In the genomic region with DNA sequence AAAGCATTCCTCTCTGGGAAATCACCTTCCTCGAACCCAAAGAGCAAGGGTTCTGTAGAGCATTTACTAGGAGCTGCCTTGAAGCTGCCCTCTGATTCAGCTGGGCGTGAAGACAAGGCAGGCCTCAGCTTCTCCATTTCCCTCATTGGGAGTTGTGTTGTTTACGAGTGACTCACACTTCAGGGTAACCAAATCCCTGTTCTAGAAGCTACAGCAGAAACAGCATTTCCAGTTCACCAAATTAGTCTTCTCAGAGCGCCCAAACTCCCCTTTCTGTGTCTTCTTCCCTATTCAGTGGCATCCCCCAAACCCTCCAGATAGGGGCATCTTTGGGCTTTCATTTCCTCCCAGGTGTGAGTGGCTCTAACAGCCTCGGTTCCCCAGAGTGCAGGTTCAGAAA, we compare ENCODE assay signal across 13 cellular contexts. TPM values are rescaled to one million over a fixed set of nuclear protein-coding genes. Genes with fewer than 3 reads are reported as not detected.
DNase-seq lines count a peak whose midpoint lies in the region; ATAC-seq lines count a peak whose summit lies in the region.
"Had no signal": no experiment of that assay in that cellular context is flagged by ENCODE, and none has a peak within 500 bp of the region (broad histone marks: within the 10 kb centered on the region; RNA-seq: fewer than 3 reads in every experiment).

No MANE protein-coding gene starts in this region.

- DNase-seq in NOMO-1 treated with DMSO at 0.1 percent for 48 hours (lab: John Stamatoyannopoulos, UW; ENCODE audit: unreplicated experiment): peak; percentile 7
- no peak for DNase-seq in NOMO-1 treated with dmso at 0.1 percent for 144 hours (lab: John Stamatoyannopoulos, UW; ENCODE audit: unreplicated experiment)
- peak; percentile 44 for DNase-seq in SIG-M5 treated with dmso at 0.1 percent for 504 hours (lab: John Stamatoyannopoulos, UW; ENCODE audit: unreplicated experiment)
- peak; percentile 26 for DNase-seq in cardiac septum (ENCODE audit: low spot score)
- DNase-seq in stimulated activated naive CD8-positive, alpha-beta T cell treated with anti-CD3 and anti-CD28 coated beads, Interleukin-15, Interleukin-2, amounts not matched to agents 100 U/mL and 50 U/mL, for 24 hours: no peak
- DNase-seq in D341Med (ENCODE audit: low spot score): no peak
- no peak for DNase-seq in ecto neural progenitor cell (ENCODE audit: low spot score)
- DNase-seq: 8988T, NCI-H1694, T1000, testis had no signal

- intact Hi-C loops in cardiac septum (cut with DNase I): no loop called here

- ATAC-seq in stimulated activated naive CD8-positive, alpha-beta T cell treated with anti-CD3 and anti-CD28 coated beads, Interleukin-15, Interleukin-2, amounts not matched to agents 100 U/mL and 50 U/mL, for 24 hours: peak; percentile 33
- ATAC-seq in HG02938 (IDR thresholded peaks at IDR 0.05; ENCODE audit: unreplicated experiment): no peak

RNA-seq across cellular contexts. Expression of gene XPNPEP2, which starts 0.9 kb away (rescaled TPM):
- total RNA-seq in cardiac septum: 0.22 TPM

RNA-seq across cellular contexts. Expression of gene SASH3, which starts 41.8 kb away (rescaled TPM):
- total RNA-seq in cardiac septum: 3.8 TPM
- total RNA-seq: smooth muscle cell had no signal

Comparison
In these comparisons a context has a peak if more than half of its experiments do, and no peak if none do; other contexts are left out.
1. DNase-seq: peak in NOMO-1 treated with DMSO at 0.1 percent for 48 hours (single experiment), SIG-M5 treated with dmso at 0.1 percent for 504 hours (single experiment) and cardiac septum (single experiment); none in NOMO-1 treated with dmso at 0.1 percent for 144 hours (single experiment), stimulated activated naive CD8-positive, alpha-beta T cell treated with anti-CD3 and anti-CD28 coated beads, Interleukin-15, Interleukin-2, amounts not matched to agents 100 U/mL and 50 U/mL, for 24 hours (single experiment), D341Med (single experiment) and ecto neural progenitor cell (single experiment).